ENCODE assay signal across 23 cellular contexts in genomic region chr12:108815369-108815768, GRCh38. TPM values are rescaled to one million over a fixed set of nuclear protein-coding genes. Genes with fewer than 3 reads are reported as not detected.
DNase-seq lines count a peak whose midpoint lies in the region; ATAC-seq and TF ChIP-seq lines count a peak whose summit lies in the region.
"Had no signal": no experiment of that assay in that cellular context is flagged by ENCODE, and none has a peak within 500 bp of the region (broad histone marks: within the 10 kb centered on the region; RNA-seq: fewer than 3 reads in every experiment).

No MANE protein-coding gene starts in this region.

- H2AK5ac ChIP-seq in trophoblast cell (ENCODE audit: low read length), result no peak overlapping the region

- H3K9ac ChIP-seq in BLaER1 (no peak overlapping the region), HCT116 (ENCODE audit: low read length) (no peak overlapping the region), trophoblast cell (ENCODE audit: low read length) (no peak overlapping the region)

- H3K27ac ChIP-seq in BLaER1 (no peak overlapping the region), HCT116 (ENCODE audit: low read depth, low read length) (no peak overlapping the region), trophoblast cell (ENCODE audit: low read depth, low read length) (no peak overlapping the region)
- H3K27ac ChIP-seq: hepatocyte, transverse colon had no signal

- H3K9me3 ChIP-seq in BLaER1 (no peaks in the 10 kb centered on the region), HCT116 (ENCODE audit: control insufficient read depth in 1 of 2, insufficient read depth in 1 of 2, low read depth in 1 of 2, low read length in 2 of 2) (no peaks in the 10 kb centered on the region), trophoblast cell (ENCODE audit: insufficient read depth, low read depth, low read length) (no peaks in the 10 kb centered on the region)
- H3K9me3 ChIP-seq: transverse colon had no signal

- no CpG with 5 or more reads among the region's 10 CpGs for WGBS in trophoblast cell (ENCODE audit: extremely low coverage, insufficient coverage, insufficient read length)

- intact Hi-C loops in HCT116 (cut with micrococcal nuclease), result no loop called here

- no TSS peak for BruUV-seq in HCT116 (replicated peaks; lab: Mats Ljungman, UMichigan)

- peak overlapping the region; percentile 76 for H3K27ac Mint-ChIP-seq in chondrocyte (ENCODE audit: unreplicated experiment)
- H3K27ac Mint-ChIP-seq: mesothelial cell of epicardium; stimulated activated naive B cell treated with anti-CD40 and anti-IgM and Interleukin-4, amounts not matched to agents 10 μg/mL and 1 μg/mL and 100 μg/mL, for 72 hours had no signal

- ATAC-seq in HCT116, result no peak
- ATAC-seq in GM18873 (IDR thresholded peaks at IDR 0.05; ENCODE audit: low FRiP score, unreplicated experiment), result no peak
- ATAC-seq: stimulated activated naive B cell treated with anti-CD40 and anti-IgM and Interleukin-4, amounts not matched to agents 10 μg/mL and 1 μg/mL and 100 μg/mL, for 72 hours; T-cell had no signal

- in situ Hi-C loops in G401 (cut with HindIII; ENCODE audit: low sequenced_read_pairs), result no loop called here

- DNase-seq in HCT116 (ENCODE audit: low read depth, low spot score) (no peak), chondrocyte (ENCODE audit: low spot score) (no peak), trophoblast cell (no peak), G401 (ENCODE audit: low spot score) (no peak), DMS 273 (lab: John Stamatoyannopoulos, UW; ENCODE audit: unreplicated experiment) (no peak), NCI-H1930 (lab: John Stamatoyannopoulos, UW) (no peak)
- DNase-seq: activated CD4-positive, alpha-beta T cell treated with anti-CD3 and anti-CD28 coated beads, Interleukin-2, amount 50 U/mL, for 1 hour; activated CD8-positive, alpha-beta memory T cell treated with anti-CD3 and anti-CD28 coated beads, Interleukin-2, amount 50 U/mL, for 48 hours; anterior cingulate cortex; cerebellar nuclear complex; effector CD8-positive, alpha-beta T cell; EL; GOT3; kidney; NCI-H1436 treated with DMSO at 0.1 percent for 48 hours; SHP77; stimulated activated naive B cell treated with anti-CD40 and anti-IgM and Interleukin-4, amounts not matched to agents 10 μg/mL and 1 μg/mL and 100 μg/mL, for 72 hours; T-cell; transverse colon had no signal

- H3K4me3 ChIP-seq in BLaER1 (no peak overlapping the region), HCT116 (replicated peaks in 1 of 2; ENCODE audit: low read depth in 1 of 2, low read length in 2 of 2) (no peak overlapping the region), trophoblast cell (ENCODE audit: low read depth, low read length) (no peak overlapping the region)
- H3K4me3 ChIP-seq: hepatocyte, transverse colon had no signal

- no peak overlapping the region for H2BK120ac ChIP-seq in trophoblast cell (ENCODE audit: insufficient read depth, low read length, poor library complexity)

- no peak overlapping the region for H3K4ac ChIP-seq in trophoblast cell (ENCODE audit: low read depth, low read length)

- H3K36me3 Mint-ChIP-seq in chondrocyte (ENCODE audit: low read depth), result peaks cover 64% of the 10 kb centered on the region

- no peaks in the 10 kb centered on the region for H3K9me2 ChIP-seq in HCT116 (ENCODE audit: insufficient read depth)

- peak overlapping the region; percentile 15 for H3K18ac ChIP-seq in trophoblast cell (ENCODE audit: low read length)

- H4K12ac ChIP-seq in trophoblast cell (ENCODE audit: low read depth, low read length), result no peak overlapping the region

- no peak for TF ChIP-seq CTCF in HCT116 (IDR thresholded peaks at IDR 0.05 in 2 of 3, conservative IDR thresholded peaks at IDR 0.05 in 1 of 3; ENCODE audit: borderline replicate concordance in 1 of 3, insufficient read depth in 1 of 3, low read depth in 2 of 3, low read length in 2 of 3)
- no peak for TF ChIP-seq CTCF in chondrocyte (IDR thresholded peaks at IDR 0.05)

- POLR2A ChIA-PET in HCT116 (lab: Charles Lee), result interaction anchor here (0.6 kb wide), 1 partner anchor 38 kb away, joined by 6 read pairs; no protein-coding TSS in a partner anchor

- no peak overlapping the region for H2BK5ac ChIP-seq in trophoblast cell (ENCODE audit: low read depth, low read length, poor library complexity)

- peaks cover 82% of the 10 kb centered on the region for H3K36me3 ChIP-seq in BLaER1
- H3K36me3 ChIP-seq in HCT116 (ENCODE audit: control insufficient read depth in 1 of 2, insufficient read depth in 2 of 2, low read length in 2 of 2), result peaks cover 36 to 77% of the 10 kb centered on the region in 2 experiments
- H3K36me3 ChIP-seq in trophoblast cell (ENCODE audit: control insufficient read depth in 1 of 2, insufficient read depth in 2 of 2, low read length in 2 of 2), result peaks cover 64 to 72% of the 10 kb centered on the region in 2 experiments

- no peak overlapping the region for H2AFZ ChIP-seq in HCT116 (ENCODE audit: low read depth, low read length, poor library complexity, severe bottlenecking)
- no peak overlapping the region for H2AFZ ChIP-seq in trophoblast cell (ENCODE audit: insufficient read depth, low read length, poor library complexity)
- H2AFZ ChIP-seq: hepatocyte had no signal

- no peak overlapping the region for H2BK12ac ChIP-seq in trophoblast cell (ENCODE audit: low read length)

- H3K27me3 ChIP-seq in BLaER1 (no peaks in the 10 kb centered on the region), HCT116 (ENCODE audit: insufficient read depth, low read length) (no peaks in the 10 kb centered on the region), trophoblast cell (ENCODE audit: insufficient read depth, low read length) (no peaks in the 10 kb centered on the region)
- H3K27me3 ChIP-seq: hepatocyte, transverse colon had no signal

- H3K4me1 ChIP-seq in BLaER1 (peaks cover 27% of the 10 kb centered on the region), HCT116 (ENCODE audit: control insufficient read depth in 1 of 2, insufficient read depth in 2 of 2, low read length in 2 of 2) (peaks cover 0 to 18% of the 10 kb centered on the region in 2 experiments; a peak in 2 of 4 replicates), trophoblast cell (ENCODE audit: control insufficient read depth in 1 of 2, insufficient read depth in 2 of 2, low read length in 2 of 2) (peaks cover 8 to 9% of the 10 kb centered on the region in 2 experiments)

- H4K91ac ChIP-seq in trophoblast cell (ENCODE audit: low read depth, low read length), result no peak overlapping the region

- RAD21 ChIA-PET in HCT116 (lab: Charles Lee; ENCODE audit: low non-redundant PET in 1 of 2, low total read pairs in 2 of 2, uncharacterized antibody in 2 of 2, unreplicated experiment in 2 of 2), result no interaction called here

- H3K4me2 ChIP-seq in BLaER1 (peak overlapping the region; percentile 48), HCT116 (ENCODE audit: low read length) (no peak overlapping the region), trophoblast cell (ENCODE audit: low read length) (no peak overlapping the region)
- H3K4me2 ChIP-seq: hepatocyte had no signal

- TF ChIP-seq POLR2A in HCT116 (IDR thresholded peaks at IDR 0.05; ENCODE audit: borderline replicate concordance, extremely low read depth, insufficient read depth, insufficient read length), result no peak

- peaks cover 33% of the 10 kb centered on the region; the same call in 1 of the 2 replicates for H4K20me1 ChIP-seq in BLaER1
- no peaks in the 10 kb centered on the region for H4K20me1 ChIP-seq in HCT116 (ENCODE audit: insufficient read depth)

- CTCF ChIA-PET in HCT116 (lab: Charles Lee), result no interaction called here

- H3K79me2 ChIP-seq in HCT116 (ENCODE audit: insufficient read depth, low read length) (peaks cover 85% of the 10 kb centered on the region), trophoblast cell (ENCODE audit: control insufficient read depth, insufficient read depth, low read length, poor library complexity) (peaks cover 2% of the 10 kb centered on the region)

- H4K8ac ChIP-seq in trophoblast cell (ENCODE audit: low read depth, low read length), result no peak overlapping the region

- H3K23ac ChIP-seq in trophoblast cell (ENCODE audit: low read length), result no peak overlapping the region

- H3K4me1 Mint-ChIP-seq in chondrocyte (ENCODE audit: low read depth), result peaks cover 85% of the 10 kb centered on the region
- H3K4me1 Mint-ChIP-seq: T-cell had no signal

- H3K4me3 Mint-ChIP-seq in chondrocyte (ENCODE audit: unreplicated experiment), result no peak overlapping the region
- H3K4me3 Mint-ChIP-seq: mesothelial cell of epicardium; stimulated activated naive B cell treated with anti-CD40 and anti-IgM and Interleukin-4, amounts not matched to agents 10 μg/mL and 1 μg/mL and 100 μg/mL, for 72 hours; T-cell had no signal

- no peaks in the 10 kb centered on the region for H3K79me1 ChIP-seq in trophoblast cell (ENCODE audit: low read length)

- no peaks in the 10 kb centered on the region for H3K9me3 Mint-ChIP-seq in chondrocyte (ENCODE audit: low read depth)
- H3K9me3 Mint-ChIP-seq: mesothelial cell of epicardium; stimulated activated naive B cell treated with anti-CD40 and anti-IgM and Interleukin-4, amounts not matched to agents 10 μg/mL and 1 μg/mL and 100 μg/mL, for 72 hours; T-cell had no signal

- no peak for TF ChIP-seq RAD21 in HCT116 (IDR thresholded peaks at IDR 0.05; ENCODE audit: low read depth)

- no peak overlapping the region for H3K14ac ChIP-seq in trophoblast cell (ENCODE audit: low read length)

- H3K27me3 Mint-ChIP-seq in chondrocyte (ENCODE audit: low read depth), result no peaks in the 10 kb centered on the region
- H3K27me3 Mint-ChIP-seq: stimulated activated naive B cell treated with anti-CD40 and anti-IgM and Interleukin-4, amounts not matched to agents 10 μg/mL and 1 μg/mL and 100 μg/mL, for 72 hours; T-cell had no signal

TF ChIP-seq in HCT116, 20 proteins besides CTCF, POLR2A, EP300 and RAD21 (continues in another document):
- TF ChIP-seq ZBTB33 (IDR thresholded peaks at IDR 0.05; ENCODE audit: extremely low read depth, insufficient replicate concordance, low read length) (no peak), CBX3 (IDR thresholded peaks at IDR 0.05; ENCODE audit: low read depth) (no peak)

RNA-seq across cellular contexts. Expression of gene SSH1, which starts 42.0 kb away (rescaled TPM):
- total RNA-seq in HCT116 (2021; ENCODE audit: unreplicated experiment) (83.3 TPM), chondrocyte (125 to 138 TPM (median 127 TPM) in 3 replicates)
- 35.7 and 37.1 TPM in 2 replicates for polyA plus RNA-seq in HCT116 (2012)
- 28.2 and 30.2 TPM in 2 replicates for polyA plus RNA-seq in trophoblast cell (2013)
- total RNA-seq in G401 (2014; rRNA removed; shearing (Covaris generic)), result 34.8 and 45.1 TPM in 2 replicates
